Comparison of ENCODE assay signal across 30 cellular contexts in the genomic region with DNA sequence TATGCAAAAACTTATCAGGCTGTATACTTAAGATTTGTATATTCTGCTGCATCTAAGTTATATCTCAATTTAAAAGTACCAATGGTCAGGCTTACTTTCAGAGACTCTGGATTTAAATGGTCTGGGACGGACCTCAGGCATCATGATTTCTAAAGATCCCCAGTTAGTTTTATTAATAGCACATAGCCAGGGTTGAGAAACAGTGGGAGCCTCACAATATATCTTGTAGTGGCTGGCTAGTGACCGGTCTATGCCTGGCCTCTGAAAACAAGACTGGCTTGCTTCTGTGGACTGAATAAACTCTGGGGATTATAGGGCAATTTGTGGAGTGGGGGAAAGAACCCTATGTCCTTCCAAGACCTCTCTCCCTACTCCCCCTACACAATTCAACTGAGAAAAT.
"Had no signal": no experiment of that assay in that cellular context is flagged by ENCODE, and none has a peak within 500 bp of the region (broad histone marks: within the 10 kb centered on the region; RNA-seq: fewer than 3 reads in every experiment).

No MANE protein-coding gene starts in this region.

- DNase-seq: activated B cell treated with CpG ODN at 0.5 μM for 24 hours; activated CD4-positive, alpha-beta T cell treated with anti-CD3 and anti-CD28 coated beads for 48 hours; activated CD4-positive, alpha-beta T cell treated with anti-CD3 and anti-CD28 coated beads, Interleukin-2, amount 50 U/mL, for 1 hour; activated CD4-positive, alpha-beta T cell treated with anti-CD3 and anti-CD28 coated beads, Interleukin-2, amount 50 U/mL, for 48 hours; activated CD8-positive, alpha-beta memory T cell treated with anti-CD3 and anti-CD28 coated beads for 24 hours; activated CD8-positive, alpha-beta T cell treated with anti-CD3 and anti-CD28 coated beads for 36 hours; activated effector memory CD4-positive, alpha-beta T cell treated with Interleukin-2 at 50 U/mL for 16 hours; activated gamma-delta T cell treated with Interleukin-2 at 50 U/mL for 16 hours; activated naive CD4-positive, alpha-beta T cell treated with anti-CD3 and anti-CD28 coated beads, Interleukin-2, amount 50 U/mL, for 16 hours; activated naive CD4-positive, alpha-beta T cell treated with Interleukin-2 at 50 U/mL for 16 hours; activated T-cell treated with anti-CD3 and anti-CD28 coated beads, Interleukin-2, amount 50 U/mL, for 4 hours; amniotic stem cell; anterior cingulate cortex; brain microvascular endothelial cell; caudate nucleus; cortex of kidney; effector CD4-positive, alpha-beta T cell; effector memory CD8-positive, alpha-beta T cell; erythroblast; foreskin melanocyte; heart right ventricle; T-helper 17 cell; T1000; WERI-Rb-1 had no signal

- H3K27ac ChIP-seq: brain microvascular endothelial cell, esophagus muscularis mucosa, gastroesophageal sphincter, heart right ventricle, WERI-Rb-1 had no signal

- FAIRE-seq: astrocyte, colon had no signal

- ATAC-seq: activated CD4-positive, CD25-positive, alpha-beta regulatory T cell treated with anti-CD3 and anti-CD28 coated beads, Interleukin-2, amount 50 U/mL, for 24 hours; activated CD8-positive, alpha-beta T cell treated with anti-CD3 and anti-CD28 coated beads for 36 hours; activated T-cell treated with anti-CD3 and anti-CD28 coated beads, Interleukin-2, amount 50 U/mL, for 4 hours; activated T-helper 17 cell treated with anti-CD3 and anti-CD28 coated beads, Interleukin-2, amount 50 U/mL, for 72 hours; effector memory CD8-positive, alpha-beta T cell; gastroesophageal sphincter; heart right ventricle; T-helper 17 cell had no signal

- H3K9me3 ChIP-seq: esophagus muscularis mucosa, gastroesophageal sphincter, heart right ventricle had no signal

- H3K4me3 ChIP-seq: esophagus muscularis mucosa, gastroesophageal sphincter, heart right ventricle had no signal

- H3K36me3 ChIP-seq: brain microvascular endothelial cell, esophagus muscularis mucosa, gastroesophageal sphincter, heart right ventricle, WERI-Rb-1 had no signal

- H3K27me3 ChIP-seq: brain microvascular endothelial cell, esophagus muscularis mucosa, gastroesophageal sphincter, heart right ventricle had no signal
